ENCODE assay signal across 29 cellular contexts in genomic region chr6:33704215-33704817, GRCh38. TPM values are rescaled to one million over a fixed set of nuclear protein-coding genes. Genes with fewer than 3 reads are reported as not detected.
DNase-seq lines count a peak whose midpoint lies in the region; ATAC-seq and TF ChIP-seq lines count a peak whose summit lies in the region.
"Had no signal": no experiment of that assay in that cellular context is flagged by ENCODE, and none has a peak within 500 bp of the region (broad histone marks: within the 10 kb centered on the region; RNA-seq: fewer than 3 reads in every experiment).

No MANE protein-coding gene starts in this region.

- H3K27me3 ChIP-seq in upper lobe of right lung = no peaks in the 10 kb centered on the region
- H3K27me3 ChIP-seq: adrenal gland, brain microvascular endothelial cell, foreskin keratinocyte, heart right ventricle, neutrophil, Peyer's patch, sigmoid colon, SJCRH30, suprapubic skin had no signal

- H3K4me3 Mint-ChIP-seq in activated CD8-positive, alpha-beta memory T cell treated with anti-CD3 and anti-CD28 coated beads, Interleukin-2, amount 10 ng/mL, durations not matched to agents 7 days and 5 days = no peak overlapping the region
- no peak overlapping the region for H3K4me3 Mint-ChIP-seq in brain
- H3K4me3 Mint-ChIP-seq: CD4-positive, alpha-beta T cell; memory B cell had no signal

- no peaks in the 10 kb centered on the region for H3K9me3 Mint-ChIP-seq in activated CD8-positive, alpha-beta memory T cell treated with anti-CD3 and anti-CD28 coated beads, Interleukin-2, amount 10 ng/mL, durations not matched to agents 7 days and 5 days (ENCODE audit: low read depth)
- H3K9me3 Mint-ChIP-seq in brain = no peaks in the 10 kb centered on the region
- H3K9me3 Mint-ChIP-seq: CD4-positive, alpha-beta T cell; memory B cell had no signal

- peak overlapping the region; percentile 22 for H3K27ac Mint-ChIP-seq in activated CD8-positive, alpha-beta memory T cell treated with anti-CD3 and anti-CD28 coated beads, Interleukin-2, amount 10 ng/mL, durations not matched to agents 7 days and 5 days
- peak overlapping the region in 3 of 5 experiments; percentile 2 to 63 (median 59) for H3K27ac Mint-ChIP-seq in brain
- H3K27ac Mint-ChIP-seq: CD4-positive, alpha-beta T cell; memory B cell had no signal

- no peak for DNase-seq in activated CD8-positive, alpha-beta memory T cell treated with anti-CD3 and anti-CD28 coated beads, Interleukin-2, amount 10 ng/mL, durations not matched to agents 7 days and 5 days
- no peak for DNase-seq in activated CD8-positive, alpha-beta memory T cell treated with anti-CD3 and anti-CD28 coated beads for 24 hours
- DNase-seq in left lobe of liver (ENCODE audit: low spot score) (no peak), upper lobe of right lung (peak; percentile 63), DMS114 treated with DMSO at 0.1 percent for 48 hours (lab: John Stamatoyannopoulos, UW; ENCODE audit: unreplicated experiment) (no peak), NOMO-1 treated with dmso at 0.1 percent for 144 hours (lab: John Stamatoyannopoulos, UW; ENCODE audit: unreplicated experiment) (no peak)
- DNase-seq: activated CD4-positive, alpha-beta T cell treated with anti-CD3 and anti-CD28 coated beads for 1 hour; activated gamma-delta T cell; activated T-cell treated with anti-CD3 and anti-CD28 coated beads, Interleukin-2, amount 50 U/mL, for 1 hour; adrenal gland; brain microvascular endothelial cell; CD4-positive, alpha-beta T cell; foreskin keratinocyte; heart right ventricle; kidney glomerular epithelial cell; NCI-H1048; NCI-H1694 treated with DMSO at 0.1 percent for 48 hours; NCI-H526 treated with DMSO at 0.1 percent for 48 hours; Peyer's patch; sigmoid colon; SJCRH30; stimulated activated CD4-positive, alpha-beta T cell treated with anti-CD3 and anti-CD28 coated beads, Interleukin-4, amount 100 ng/mL, for 4 hours; stimulated activated naive CD4-positive, alpha-beta T cell had no signal

- peaks cover 4% of the 10 kb centered on the region for H3K36me3 ChIP-seq in upper lobe of right lung
- H3K36me3 ChIP-seq: neutrophil, Peyer's patch, prostate gland had no signal

- H3K27me3 Mint-ChIP-seq in activated CD8-positive, alpha-beta memory T cell treated with anti-CD3 and anti-CD28 coated beads, Interleukin-2, amount 10 ng/mL, durations not matched to agents 7 days and 5 days = no peaks in the 10 kb centered on the region
- peaks cover 3% of the 10 kb centered on the region for H3K27me3 Mint-ChIP-seq in brain
- H3K27me3 Mint-ChIP-seq: CD4-positive, alpha-beta T cell; memory B cell had no signal

- no peak for ATAC-seq in activated CD8-positive, alpha-beta memory T cell treated with anti-CD3 and anti-CD28 coated beads, Interleukin-2, amount 10 ng/mL, durations not matched to agents 7 days and 5 days
- ATAC-seq in left lobe of liver = peak; percentile 26
- peak; percentile 2 for ATAC-seq in upper lobe of right lung
- no peak for ATAC-seq in HG03342 (IDR thresholded peaks at IDR 0.05; ENCODE audit: unreplicated experiment)
- ATAC-seq: foreskin keratinocyte, heart right ventricle had no signal

- peaks cover 8% of the 10 kb centered on the region for H3K4me1 ChIP-seq in upper lobe of right lung
- H3K4me1 ChIP-seq: prostate gland, SJCRH30 had no signal

- intact Hi-C loops in upper lobe of right lung (cut with DNase I) = no loop called here

- CTCF ChIA-PET in activated CD8-positive, alpha-beta memory T cell treated with anti-CD3 and anti-CD28 coated beads, Interleukin-2, amount 10 ng/mL, durations not matched to agents 7 days and 5 days (lab: Charles Lee) = no interaction called here

- no peak overlapping the region for H3K27ac ChIP-seq in upper lobe of right lung
- H3K27ac ChIP-seq: adrenal gland, brain microvascular endothelial cell, foreskin keratinocyte, heart right ventricle, neutrophil, Peyer's patch, prostate gland, sigmoid colon, SJCRH30, suprapubic skin had no signal

- TF ChIP-seq CTCF in brain (conservative IDR thresholded peaks at IDR 0.05) (no peak), upper lobe of right lung (IDR thresholded peaks at IDR 0.05) (no peak)

- H3K4me1 Mint-ChIP-seq in activated CD8-positive, alpha-beta memory T cell treated with anti-CD3 and anti-CD28 coated beads, Interleukin-2, amount 10 ng/mL, durations not matched to agents 7 days and 5 days = peaks cover 38% of the 10 kb centered on the region
- H3K4me1 Mint-ChIP-seq in brain = peaks cover 53% of the 10 kb centered on the region

- H3K36me3 Mint-ChIP-seq in activated CD8-positive, alpha-beta memory T cell treated with anti-CD3 and anti-CD28 coated beads, Interleukin-2, amount 10 ng/mL, durations not matched to agents 7 days and 5 days = peaks cover 17% of the 10 kb centered on the region
- H3K36me3 Mint-ChIP-seq in brain = peaks cover 9% of the 10 kb centered on the region

- H3K4me3 ChIP-seq in upper lobe of right lung = no peak overlapping the region
- H3K4me3 ChIP-seq: adrenal gland, heart right ventricle, Peyer's patch, prostate gland, sigmoid colon, SJCRH30, suprapubic skin had no signal

- H3K9me3 ChIP-seq in upper lobe of right lung = no peaks in the 10 kb centered on the region
- H3K9me3 ChIP-seq: adrenal gland, heart right ventricle, neutrophil, Peyer's patch, prostate gland, sigmoid colon, SJCRH30, suprapubic skin had no signal

RNA-seq across cellular contexts. Expression of gene UQCC2, which starts 7.2 kb away (rescaled TPM):
- 100 to 1,000 TPM in 1 of 2 experiments, 10 to 100 TPM in 1; 94.8 to 108 TPM for total RNA-seq in activated CD8-positive, alpha-beta memory T cell treated with anti-CD3 and anti-CD28 coated beads, Interleukin-2, amount 10 ng/mL, durations not matched to agents 7 days and 5 days
- polyA plus RNA-seq in brain (ENCODE audit: insufficient read depth, low read depth, low replicate concordance) = 148 TPM
- 34.9 TPM for total RNA-seq in left lobe of liver
- 40.6 TPM for total RNA-seq in upper lobe of right lung

RNA-seq across cellular contexts. Expression of gene IP6K3, which starts 42.4 kb away (rescaled TPM):
- not detected for total RNA-seq in activated CD8-positive, alpha-beta memory T cell treated with anti-CD3 and anti-CD28 coated beads, Interleukin-2, amount 10 ng/mL, durations not matched to agents 7 days and 5 days
- 6.4 TPM for polyA plus RNA-seq in brain (ENCODE audit: insufficient read depth, low read depth, low replicate concordance)
- total RNA-seq in left lobe of liver (4.1 TPM), upper lobe of right lung (4.6 TPM)
- total RNA-seq: CD4-positive, alpha-beta T cell; foreskin keratinocyte had no signal
- polyA plus RNA-seq: foreskin keratinocyte had no signal

Comparison
In these comparisons a context has a peak if more than half of its experiments do, and no peak if none do; other contexts are left out.
1. ATAC-seq: peak in left lobe of liver (single experiment) and upper lobe of right lung (single experiment); none in activated CD8-positive, alpha-beta memory T cell treated with anti-CD3 and anti-CD28 coated beads, Interleukin-2, amount 10 ng/mL, durations not matched to agents 7 days and 5 days (single experiment) and HG03342 (single experiment).